1 cellular context compared by ENCODE assay signal in genomic region chr13:110705826-110706569, GRCh38.
TF ChIP-seq lines count a peak whose summit lies in the region.

CARS2 (minus strand) TSS chr13:110706116; CDS start chr13:110706093, 23 bp downstream.

TF ChIP-seq in IMR-90, 13 proteins besides CTCF, POLR2A, EP300 and RAD21 (continued from another document):
- TF ChIP-seq, protein P1, sequence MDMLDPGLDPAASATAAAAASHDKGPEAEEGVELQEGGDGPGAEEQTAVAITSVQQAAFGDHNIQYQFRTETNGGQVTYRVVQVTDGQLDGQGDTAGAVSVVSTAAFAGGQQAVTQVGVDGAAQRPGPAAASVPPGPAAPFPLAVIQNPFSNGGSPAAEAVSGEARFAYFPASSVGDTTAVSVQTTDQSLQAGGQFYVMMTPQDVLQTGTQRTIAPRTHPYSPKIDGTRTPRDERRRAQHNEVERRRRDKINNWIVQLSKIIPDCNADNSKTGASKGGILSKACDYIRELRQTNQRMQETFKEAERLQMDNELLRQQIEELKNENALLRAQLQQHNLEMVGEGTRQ (IDR thresholded peaks at IDR 0.05; ENCODE audit: low read depth, low read length): no peak; the same call in 1 of the 2 replicates
- peak; percentile 71; the same call in 1 of the 2 replicates for TF ChIP-seq MXI1 (IDR thresholded peaks at IDR 0.05; ENCODE audit: borderline replicate concordance, low read depth, low read length)
- no peak for TF ChIP-seq FOS (IDR thresholded peaks at IDR 0.05; ENCODE audit: low read depth, low read length)
